ENCODE assay signal across 17 cellular contexts in the genomic region with DNA sequence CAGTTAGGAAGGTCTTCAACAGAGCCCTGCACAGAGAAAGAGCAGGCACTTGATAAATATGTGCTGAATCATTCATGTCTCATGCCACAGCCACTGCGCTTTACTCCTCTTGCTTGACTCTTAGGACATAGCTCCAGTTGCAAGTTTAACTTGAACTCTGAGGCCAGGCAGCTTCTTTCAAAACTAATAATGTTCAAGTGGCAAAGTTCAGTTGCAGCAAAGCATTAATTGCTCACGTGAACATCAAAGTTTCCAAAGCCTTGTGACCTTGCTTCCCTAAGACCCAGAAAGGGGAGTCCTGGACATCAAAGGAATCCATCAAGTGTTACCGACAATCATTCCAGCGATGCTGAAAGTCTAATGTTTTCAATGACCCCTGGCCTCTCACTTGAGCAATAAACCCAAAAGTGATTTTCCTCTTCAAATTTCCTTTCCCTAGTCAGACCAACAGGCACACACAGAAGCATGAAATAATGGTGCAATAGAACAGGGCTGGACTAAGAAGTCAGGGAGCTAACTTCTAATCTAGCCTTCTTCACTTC. TPM values are rescaled to one million over a fixed set of nuclear protein-coding genes. Genes with fewer than 3 reads are reported as not detected.
DNase-seq lines count a peak whose midpoint lies in the region; ATAC-seq and TF ChIP-seq lines count a peak whose summit lies in the region.
"Had no signal": no experiment of that assay in that cellular context is flagged by ENCODE, and none has a peak within 500 bp of the region (broad histone marks: within the 10 kb centered on the region; RNA-seq: fewer than 3 reads in every experiment).

No MANE protein-coding gene starts in this region.

- DNase-seq in cardiac muscle cell (ENCODE audit: low read depth in 1 of 2, low spot score in 1 of 2): peak; percentile 11 to 27
- no peak for DNase-seq in Right ventricle myocardium superior
- DNase-seq in fibroblast of gingiva (ENCODE audit: low read depth): peak; percentile 78
- peak; percentile 6 for DNase-seq in myocyte (ENCODE audit: low read depth)
- DNase-seq in GDM1 (lab: John Stamatoyannopoulos, UW): no peak
- DNase-seq in NCI-H1048 (lab: John Stamatoyannopoulos, UW): no peak
- no peak for DNase-seq in GM19240 (ENCODE audit: insufficient read length, low spot score)
- DNase-seq: activated CD4-positive, alpha-beta T cell treated with anti-CD3 and anti-CD28 coated beads for 1 hour; activated T-cell treated with anti-CD3 and anti-CD28 coated beads for 4 hours; NCI-H1436; NCI-H345 had no signal

- H3K27ac ChIP-seq in cardiac muscle cell: peak overlapping the region; percentile 31
- H3K27ac ChIP-seq: suprapubic skin had no signal

- ATAC-seq in Right ventricle myocardium superior (ENCODE audit: poor library complexity): no peak
- no peak for ATAC-seq in HG03432 (IDR thresholded peaks at IDR 0.05; ENCODE audit: unreplicated experiment)
- ATAC-seq: GM12878 had no signal

- H3K4me1 ChIP-seq in cardiac muscle cell (ENCODE audit: low read depth): peaks cover 6% of the 10 kb centered on the region
- H3K4me1 ChIP-seq: suprapubic skin had no signal

- intact Hi-C loops in Right ventricle myocardium superior (cut with DNase I): no loop called here

- H3K9me3 ChIP-seq in cardiac muscle cell (ENCODE audit: low read depth): no peaks in the 10 kb centered on the region
- H3K9me3 ChIP-seq: suprapubic skin had no signal

- no peak for TF ChIP-seq CTCF in cardiac muscle cell (IDR thresholded peaks at IDR 0.05; ENCODE audit: low read depth, low read length)

- H3K4me3 ChIP-seq in cardiac muscle cell: no peak overlapping the region
- H3K4me3 ChIP-seq: GM12878, suprapubic skin had no signal

- H3K36me3 ChIP-seq in cardiac muscle cell: no peaks in the 10 kb centered on the region
- H3K36me3 ChIP-seq: suprapubic skin had no signal

- H3K27me3 ChIP-seq in cardiac muscle cell: no peaks in the 10 kb centered on the region
- H3K27me3 ChIP-seq: suprapubic skin had no signal

RNA-seq across cellular contexts. Expression of a gene that starts 21.8 kb away (rescaled TPM):
- not detected in 2 replicates for total RNA-seq in cardiac muscle cell
- not detected in 2 replicates for polyA plus RNA-seq in cardiac muscle cell
- not detected for total RNA-seq in Right ventricle myocardium superior
- total RNA-seq in myocyte: 0.05 TPM in 1 of 2 replicates, not detected in the other
- polyA plus RNA-seq in myocyte (2012): not detected
- total RNA-seq: glomerular endothelial cell, GM12878, kidney epithelial cell, suprapubic skin had no signal
- polyA plus RNA-seq: GM12878, IgD-negative memory B cell had no signal

Comparison
In these comparisons a context has a peak if more than half of its experiments do, and no peak if none do; other contexts are left out.
1. DNase-seq: peak in cardiac muscle cell (2 of 2), fibroblast of gingiva (single experiment) and myocyte (single experiment); none in Right ventricle myocardium superior (single experiment), GDM1 (single experiment), NCI-H1048 (single experiment) and GM19240 (single experiment).